ENCODE assay signal across 27 cellular contexts in the genomic region with DNA sequence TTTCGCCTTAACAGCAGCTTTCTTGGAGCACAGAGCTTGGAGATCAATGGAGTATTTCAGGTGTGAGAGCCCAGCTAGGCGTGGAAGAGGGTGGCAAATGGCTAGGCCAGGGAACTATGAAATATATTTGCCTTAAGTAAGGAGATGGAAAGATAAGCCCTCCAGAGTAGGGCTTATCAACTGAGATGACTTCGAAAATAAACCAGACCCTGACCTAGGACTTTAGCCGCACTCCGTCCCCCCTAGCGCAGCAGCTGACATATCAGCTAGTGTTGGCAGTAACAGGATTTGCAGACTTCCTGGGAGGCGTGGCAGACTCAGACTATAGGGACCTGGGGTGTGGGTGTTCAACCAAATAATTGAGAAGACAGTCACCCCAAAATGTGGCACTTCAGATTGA.
"Had no signal": no experiment of that assay in that cellular context is flagged by ENCODE, and none has a peak within 500 bp of the region (broad histone marks: within the 10 kb centered on the region; RNA-seq: fewer than 3 reads in every experiment).

No MANE protein-coding gene starts in this region.

- DNase-seq: activated CD4-positive, alpha-beta memory T cell treated with anti-CD3 and anti-CD28 coated beads, Interleukin-2, amount 10 ng/mL, durations not matched to agents 7 days and 5 days; activated CD4-positive, alpha-beta T cell treated with anti-CD3 and anti-CD28 coated beads for 1 hour; activated CD4-positive, alpha-beta T cell treated with anti-CD3 and anti-CD28 coated beads, Interleukin-2, amount 10 ng/mL, durations not matched to agents 7 days and 5 days; activated CD8-positive, alpha-beta memory T cell treated with anti-CD3 and anti-CD28 coated beads, Interleukin-2, amount 50 U/mL, for 48 hours; activated gamma-delta T cell treated with Interleukin-2 at 50 U/mL for 16 hours; activated naive CD4-positive, alpha-beta T cell treated with anti-CD3 and anti-CD28 coated beads, Interleukin-2, amount 50 U/mL, for 16 hours; activated naive CD8-positive, alpha-beta T cell treated with anti-CD3 and anti-CD28 coated beads, Interleukin-2, amount 50 U/mL, for 24 hours; activated T-cell treated with anti-CD3 and anti-CD28 coated beads, Interleukin-2, amount 50 U/mL, for 24 hours; amygdala; caudate nucleus; cortex of kidney; endodermal cell; foreskin melanocyte; left ventricle myocardium inferior; naive B cell; nephron progenitor cell; ovary; stimulated activated CD4-positive, alpha-beta T cell treated with anti-CD3 and anti-CD28 coated beads, Interleukin-4, amount 100 ng/mL, for 24 hours; T1000; thyroid gland had no signal

- H3K4me3 ChIP-seq: esophagus muscularis mucosa, left ventricle myocardium inferior, lung, ovary, right lobe of liver, skin epidermis, thyroid gland had no signal

- H3K36me3 ChIP-seq: esophagus muscularis mucosa, left ventricle myocardium inferior, neutrophil, ovary, right lobe of liver, thyroid gland had no signal

- H3K27me3 ChIP-seq: esophagus muscularis mucosa, neutrophil, ovary, right lobe of liver, thyroid gland had no signal

- H3K4me1 ChIP-seq: right lobe of liver had no signal

- ATAC-seq: activated naive CD8-positive, alpha-beta T cell treated with anti-CD3 and anti-CD28 coated beads, Interleukin-2, amount 50 U/mL, for 24 hours; activated T-helper 17 cell treated with anti-CD3 and anti-CD28 coated beads, Interleukin-2, amount 50 U/mL, for 72 hours; right lobe of liver; stimulated activated effector memory CD8-positive, alpha-beta T cell treated with anti-CD3 and anti-CD28 coated beads, Interleukin-12 subunit alpha, Interleukin-12 subunit beta, amount 100 ng/mL, for 72 hours had no signal

- H3K27ac ChIP-seq: esophagus muscularis mucosa, left ventricle myocardium inferior, neutrophil, ovary, right lobe of liver, skin epidermis, thyroid gland had no signal

- H3K9me3 ChIP-seq: esophagus muscularis mucosa, left ventricle myocardium inferior, neutrophil, ovary, right lobe of liver, thyroid gland had no signal
